In genomic region chr1:20183876-20184275, GRCh38 we compare ENCODE assay signal across 23 cellular contexts. TPM values are rescaled to one million over a fixed set of nuclear protein-coding genes. Genes with fewer than 3 reads are reported as not detected.
A peak's percentile ranks its signal among the peaks of the same experiment; 100 is the strongest.
DNase-seq lines count a peak whose midpoint lies in the region; ATAC-seq, FAIRE-seq and TF ChIP-seq lines count a peak whose summit lies in the region.
"Had no signal": no experiment of that assay in that cellular context is flagged by ENCODE, and none has a peak within 500 bp of the region (broad histone marks: within the 10 kb centered on the region; RNA-seq: fewer than 3 reads in every experiment).

No MANE protein-coding gene starts in this region.

- no peak for DNase-seq in CD4-positive, CD25-positive, alpha-beta regulatory T cell
- DNase-seq in NB4 (ENCODE audit: low read depth) = peak; percentile 56
- peak in 23 of 42 donors; percentile 30 to 72 (median 58) for DNase-seq in head of caudate nucleus
- DNase-seq in nephron progenitor cell = no peak
- no peak for DNase-seq in midbrain (lab: John Stamatoyannopoulos, UW)
- no peak for DNase-seq in GM12892 (ENCODE audit: insufficient read length)
- DNase-seq in MG63 = no peak
- DNase-seq: activated CD4-positive, alpha-beta T cell treated with anti-CD3 and anti-CD28 coated beads, Interleukin-2, amount 50 U/mL, for 4 hours; activated T-cell treated with anti-CD3 and anti-CD28 coated beads for 4 hours; GDM1; Kasumi-1; NCI-H1417 treated with DMSO at 0.1 percent for 48 hours; NCI-H82; stimulated activated CD4-positive, alpha-beta T cell treated with anti-CD3 and anti-CD28 coated beads, Interleukin-2, amount 100 ng/mL, for 48 hours had no signal

- peaks cover 0 to 48% (median 31%) of the 10 kb centered on the region in 4 donors for H3K4me1 Mint-ChIP-seq in CD4-positive, CD25-positive, alpha-beta regulatory T cell
- peaks cover 72% of the 10 kb centered on the region for H3K4me1 Mint-ChIP-seq in nephron progenitor cell

- H3K27me3 ChIP-seq in CD4-positive, CD25-positive, alpha-beta regulatory T cell (ENCODE audit: control insufficient read depth, insufficient read depth, low read length) = no peaks in the 10 kb centered on the region
- H3K27me3 ChIP-seq in MG63 = no peaks in the 10 kb centered on the region

- intact Hi-C loops in head of caudate nucleus (cut with DNase I) = no loop called here

- TF ChIP-seq POLR2A in NB4 (IDR thresholded peaks at IDR 0.05; ENCODE audit: extremely low read depth, insufficient read length) (no peak), GM12892 (IDR thresholded peaks at IDR 0.05; ENCODE audit: low read depth, low read length) (no peak)

- no peak for FAIRE-seq in GM12892 (lab: Jason Lieb, UNC)
- FAIRE-seq: colon, TTC549 had no signal

- no peak overlapping the region for H3K4me3 ChIP-seq in CD4-positive, CD25-positive, alpha-beta regulatory T cell (ENCODE audit: low read depth, low read length)
- H3K4me3 ChIP-seq in NB4 (ENCODE audit: low read depth, low read length) (no peak overlapping the region), MG63 (no peak overlapping the region)
- H3K4me3 ChIP-seq: PC-9 had no signal

- no peaks in the 10 kb centered on the region for H3K9me3 ChIP-seq in CD4-positive, CD25-positive, alpha-beta regulatory T cell (ENCODE audit: control insufficient read depth in 2 of 2, low read length in 2 of 2)
- no peaks in the 10 kb centered on the region for H3K9me3 ChIP-seq in MG63

- H3K9me3 Mint-ChIP-seq in CD4-positive, CD25-positive, alpha-beta regulatory T cell = peaks cover 0 to 6% (median 1%) of the 10 kb centered on the region in 7 donors
- no peaks in the 10 kb centered on the region for H3K9me3 Mint-ChIP-seq in nephron progenitor cell
- H3K9me3 Mint-ChIP-seq: activated naive CD4-positive, alpha-beta T cell treated with anti-CD3 and anti-CD28 coated beads, Interleukin-2, amount 50 U/mL, for 24 hours had no signal

- no peak for ATAC-seq in CD4-positive, CD25-positive, alpha-beta regulatory T cell (ENCODE audit: low read depth in 2 of 2)
- no peak for ATAC-seq in HG03139 (IDR thresholded peaks at IDR 0.05; ENCODE audit: unreplicated experiment)

- H3K4me3 Mint-ChIP-seq in CD4-positive, CD25-positive, alpha-beta regulatory T cell = peak overlapping the region; percentile 3 to 87 (median 34)
- no peak overlapping the region for H3K4me3 Mint-ChIP-seq in nephron progenitor cell

- H3K36me3 Mint-ChIP-seq in CD4-positive, CD25-positive, alpha-beta regulatory T cell = no peaks in the 10 kb centered on the region
- H3K36me3 Mint-ChIP-seq in nephron progenitor cell (ENCODE audit: low read depth) = no peaks in the 10 kb centered on the region
- H3K36me3 Mint-ChIP-seq: activated naive CD4-positive, alpha-beta T cell treated with anti-CD3 and anti-CD28 coated beads, Interleukin-2, amount 50 U/mL, for 24 hours had no signal

- H3K27ac ChIP-seq in CD4-positive, CD25-positive, alpha-beta regulatory T cell (ENCODE audit: insufficient read depth, low read length, poor library complexity, severe bottlenecking) = no peak overlapping the region
- H3K27ac ChIP-seq: PC-9 had no signal

- H3K27me3 Mint-ChIP-seq in CD4-positive, CD25-positive, alpha-beta regulatory T cell = no peaks in the 10 kb centered on the region
- peaks cover 3% of the 10 kb centered on the region for H3K27me3 Mint-ChIP-seq in nephron progenitor cell (ENCODE audit: low read depth, poor library complexity)
- H3K27me3 Mint-ChIP-seq: activated naive CD4-positive, alpha-beta T cell treated with anti-CD3 and anti-CD28 coated beads, Interleukin-2, amount 50 U/mL, for 24 hours had no signal

- TF ChIP-seq CTCF in NB4 (IDR thresholded peaks at IDR 0.05; ENCODE audit: low read depth, low read length) (no peak), nephron progenitor cell (IDR thresholded peaks at IDR 0.05) (no peak)

- H3K36me3 ChIP-seq in CD4-positive, CD25-positive, alpha-beta regulatory T cell (ENCODE audit: control insufficient read depth, insufficient read depth, low read length) = no peaks in the 10 kb centered on the region
- no peaks in the 10 kb centered on the region for H3K36me3 ChIP-seq in MG63

- peaks cover 27% of the 10 kb centered on the region for H3K4me1 ChIP-seq in CD4-positive, CD25-positive, alpha-beta regulatory T cell (ENCODE audit: control insufficient read depth, insufficient read depth, low read length, poor library complexity, severe bottlenecking)

- peak overlapping the region; percentile 2 to 72 (median 72) for H3K27ac Mint-ChIP-seq in CD4-positive, CD25-positive, alpha-beta regulatory T cell
- H3K27ac Mint-ChIP-seq in nephron progenitor cell = peak overlapping the region; percentile 1
- H3K27ac Mint-ChIP-seq: activated naive CD4-positive, alpha-beta T cell treated with anti-CD3 and anti-CD28 coated beads, Interleukin-2, amount 50 U/mL, for 24 hours had no signal

RNA-seq across cellular contexts. Expression of gene UBXN10, which starts 2.0 kb away (rescaled TPM):
- total RNA-seq in CD4-positive, CD25-positive, alpha-beta regulatory T cell = 0.30 TPM
- polyA plus RNA-seq in CD4-positive, CD25-positive, alpha-beta regulatory T cell = under 1 TPM in 3 of 4 donors, not detected in 1; 0.06 to 0.41 (median 0.37) TPM
- polyA plus RNA-seq in GM12892 (2012; ENCODE audit: missing spikeins) = not detected
- not detected in 2 replicates for total RNA-seq in MG63 (2014; rRNA removed; shearing (Covaris generic); ENCODE audit: low replicate concordance)

RNA-seq across cellular contexts. Expression of gene PLA2G2C, which starts 2.4 kb away (rescaled TPM):
- not detected for total RNA-seq in CD4-positive, CD25-positive, alpha-beta regulatory T cell
- not detected for polyA plus RNA-seq in CD4-positive, CD25-positive, alpha-beta regulatory T cell
- not detected for polyA plus RNA-seq in GM12892 (2012; ENCODE audit: missing spikeins)
- not detected in 2 replicates for total RNA-seq in MG63 (2014; rRNA removed; shearing (Covaris generic); ENCODE audit: low replicate concordance)
- total RNA-seq: HT-29, kidney epithelial cell, SK-MEL-5, skeletal muscle tissue had no signal

RNA-seq across cellular contexts. Expression of gene PLA2G2F, which starts 44.8 kb away (rescaled TPM):
- not detected for total RNA-seq in CD4-positive, CD25-positive, alpha-beta regulatory T cell
- not detected for polyA plus RNA-seq in CD4-positive, CD25-positive, alpha-beta regulatory T cell
- polyA plus RNA-seq in GM12892 (2012; ENCODE audit: missing spikeins) = 0.06 TPM
- not detected in 2 replicates for total RNA-seq in MG63 (2014; rRNA removed; shearing (Covaris generic); ENCODE audit: low replicate concordance)
- total RNA-seq: SK-MEL-5, skeletal muscle tissue had no signal

Comparison
In these comparisons a context has a peak if more than half of its experiments do, and no peak if none do; other contexts are left out.
1. DNase-seq: peak in NB4 (single experiment) and head of caudate nucleus (23 of 42); none in CD4-positive, CD25-positive, alpha-beta regulatory T cell (0 of 3), nephron progenitor cell (single experiment), midbrain (single experiment), GM12892 (single experiment) and MG63 (single experiment).